ENCODE assay signal across 32 cellular contexts in the genomic region with DNA sequence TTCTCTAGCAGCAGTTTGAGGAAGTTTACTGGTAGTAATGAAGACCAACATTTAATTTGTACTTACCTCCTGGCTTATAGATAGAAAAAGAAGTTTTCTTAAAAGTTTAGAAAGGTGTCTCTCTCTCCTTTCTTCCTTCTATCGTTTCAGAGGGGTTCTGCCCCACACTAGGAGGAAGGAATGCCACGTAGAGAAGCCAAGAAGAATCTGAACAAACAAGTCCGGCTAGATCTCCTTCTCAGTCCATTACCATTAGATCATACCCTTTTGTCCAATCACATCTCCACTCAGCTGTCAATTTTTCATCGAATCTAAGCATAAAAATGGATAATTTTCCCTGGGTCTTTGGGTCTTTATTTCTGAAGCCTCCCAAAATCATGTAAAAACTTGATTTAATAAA.
"Had no signal": no experiment of that assay in that cellular context is flagged by ENCODE, and none has a peak within 500 bp of the region (broad histone marks: within the 10 kb centered on the region; RNA-seq: fewer than 3 reads in every experiment).

No MANE protein-coding gene starts in this region.

- H3K36me3 ChIP-seq: brain microvascular endothelial cell, cardiac muscle cell, MG63, Peyer's patch, WERI-Rb-1 had no signal

- H3K4me3 ChIP-seq: cardiac muscle cell, MG63, Peyer's patch had no signal

- H3K27ac ChIP-seq: brain microvascular endothelial cell, cardiac muscle cell, Peyer's patch, RWPE1, WERI-Rb-1 had no signal

- H3K9me3 Mint-ChIP-seq: activated CD4-positive, alpha-beta memory T cell treated with anti-CD3 and anti-CD28 coated beads, Interleukin-2, amount 10 ng/mL, durations not matched to agents 7 days and 5 days; activated naive CD4-positive, alpha-beta T cell treated with anti-CD3 and anti-CD28 coated beads, Interleukin-2, amount 10 ng/mL, durations not matched to agents 7 days and 5 days had no signal

- H3K4me1 Mint-ChIP-seq: activated CD4-positive, alpha-beta memory T cell treated with anti-CD3 and anti-CD28 coated beads, Interleukin-2, amount 10 ng/mL, durations not matched to agents 7 days and 5 days; activated CD8-positive, alpha-beta memory T cell treated with anti-CD3 and anti-CD28 coated beads, Interleukin-2, amount 10 ng/mL, durations not matched to agents 7 days and 5 days; activated naive CD4-positive, alpha-beta T cell treated with anti-CD3 and anti-CD28 coated beads, Interleukin-2, amount 10 ng/mL, durations not matched to agents 7 days and 5 days; central memory CD8-positive, alpha-beta T cell had no signal

- H3K9me3 ChIP-seq: MG63, Peyer's patch had no signal

- H3K27me3 ChIP-seq: brain microvascular endothelial cell, cardiac muscle cell, MG63, Peyer's patch had no signal

- H3K4me3 Mint-ChIP-seq: activated CD4-positive, alpha-beta memory T cell treated with anti-CD3 and anti-CD28 coated beads, Interleukin-2, amount 10 ng/mL, durations not matched to agents 7 days and 5 days; activated CD8-positive, alpha-beta memory T cell treated with anti-CD3 and anti-CD28 coated beads, Interleukin-2, amount 10 ng/mL, durations not matched to agents 7 days and 5 days; activated naive CD4-positive, alpha-beta T cell treated with anti-CD3 and anti-CD28 coated beads, Interleukin-2, amount 10 ng/mL, durations not matched to agents 7 days and 5 days; activated naive CD8-positive, alpha-beta T cell; central memory CD8-positive, alpha-beta T cell had no signal

- H3K36me3 Mint-ChIP-seq: activated CD8-positive, alpha-beta memory T cell treated with anti-CD3 and anti-CD28 coated beads, Interleukin-2, amount 10 ng/mL, durations not matched to agents 7 days and 5 days; activated naive CD4-positive, alpha-beta T cell treated with anti-CD3 and anti-CD28 coated beads, Interleukin-2, amount 10 ng/mL, durations not matched to agents 7 days and 5 days; activated naive CD8-positive, alpha-beta T cell had no signal

- DNase-seq: activated CD4-positive, alpha-beta memory T cell treated with anti-CD3 and anti-CD28 coated beads, Interleukin-2, amount 10 ng/mL, durations not matched to agents 7 days and 5 days; activated CD4-positive, alpha-beta T cell treated with anti-CD3 and anti-CD28 coated beads for 1 hour; activated CD4-positive, alpha-beta T cell treated with anti-CD3 and anti-CD28 coated beads for 48 hours; activated CD4-positive, CD25-positive, alpha-beta regulatory T cell; activated CD8-positive, alpha-beta memory T cell treated with anti-CD3 and anti-CD28 coated beads for 24 hours; activated CD8-positive, alpha-beta memory T cell treated with anti-CD3 and anti-CD28 coated beads, Interleukin-2, amount 10 ng/mL, durations not matched to agents 7 days and 5 days; activated CD8-positive, alpha-beta memory T cell treated with anti-CD3 and anti-CD28 coated beads, Interleukin-2, amount 50 U/mL, for 48 hours; activated effector memory CD4-positive, alpha-beta T cell treated with Interleukin-2 at 50 U/mL for 16 hours; activated naive CD4-positive, alpha-beta T cell treated with anti-CD3 and anti-CD28 coated beads, Interleukin-2, amount 10 ng/mL, durations not matched to agents 7 days and 5 days; activated T-cell treated with anti-CD3 and anti-CD28 coated beads, Interleukin-2, amount 50 U/mL, for 48 hours; amniotic stem cell; aorta; brain microvascular endothelial cell; Kasumi-1; MG63; NCI-H1048; NCI-H1105 treated with DMSO at 0.1 percent for 48 hours; NCI-H1436; NCI-H1694; NCI-H1930; NCI-H2081 treated with DMSO at 0.1 percent for 48 hours; NCI-H345; NCI-H524 treated with DMSO at 0.1 percent for 48 hours; PC-3; Peyer's patch; SIG-M5; T1000; WERI-Rb-1 had no signal

- H3K27ac Mint-ChIP-seq: activated CD4-positive, alpha-beta memory T cell treated with anti-CD3 and anti-CD28 coated beads, Interleukin-2, amount 10 ng/mL, durations not matched to agents 7 days and 5 days; activated CD8-positive, alpha-beta memory T cell treated with anti-CD3 and anti-CD28 coated beads, Interleukin-2, amount 10 ng/mL, durations not matched to agents 7 days and 5 days; activated naive CD4-positive, alpha-beta T cell treated with anti-CD3 and anti-CD28 coated beads, Interleukin-2, amount 10 ng/mL, durations not matched to agents 7 days and 5 days; activated naive CD8-positive, alpha-beta T cell had no signal

- H3K4me1 ChIP-seq: Peyer's patch had no signal

- H3K27me3 Mint-ChIP-seq: activated CD4-positive, alpha-beta memory T cell treated with anti-CD3 and anti-CD28 coated beads, Interleukin-2, amount 10 ng/mL, durations not matched to agents 7 days and 5 days; activated CD8-positive, alpha-beta memory T cell treated with anti-CD3 and anti-CD28 coated beads, Interleukin-2, amount 10 ng/mL, durations not matched to agents 7 days and 5 days; activated naive CD4-positive, alpha-beta T cell treated with anti-CD3 and anti-CD28 coated beads, Interleukin-2, amount 10 ng/mL, durations not matched to agents 7 days and 5 days; activated naive CD8-positive, alpha-beta T cell; central memory CD8-positive, alpha-beta T cell had no signal
